ENCODE assay signal across 7 cellular contexts in genomic region chr6:136647363-136647763, GRCh38.
DNase-seq lines count a peak whose midpoint lies in the region; ATAC-seq and TF ChIP-seq lines count a peak whose summit lies in the region.

No MANE protein-coding gene starts in this region.

- no peaks in the 10 kb centered on the region for H3K9me3 Mint-ChIP-seq in osteocyte (ENCODE audit: unreplicated experiment)

- ATAC-seq in GM19023 (IDR thresholded peaks at IDR 0.05; ENCODE audit: unreplicated experiment), result peak; percentile 71
- ATAC-seq in HG03095 (IDR thresholded peaks at IDR 0.05; ENCODE audit: unreplicated experiment), result peak; percentile 56
- ATAC-seq in heart left ventricle, result peak; percentile 15 to 72 (median 64)

- H3K4me3 Mint-ChIP-seq in osteocyte (ENCODE audit: unreplicated experiment), result no peak overlapping the region

- no peak for TF ChIP-seq POLR2A in heart left ventricle (IDR thresholded peaks at IDR 0.05)

- peak overlapping the region in 11 of 12 donors; percentile 10 to 76 (median 48) for H3K27ac ChIP-seq in heart left ventricle

- H3K4me3 ChIP-seq in heart left ventricle, result no peak overlapping the region

- no peaks in the 10 kb centered on the region for H3K27me3 Mint-ChIP-seq in osteocyte (ENCODE audit: unreplicated experiment)

- H3K9me3 ChIP-seq in heart left ventricle, result no peaks in the 10 kb centered on the region

- no peaks in the 10 kb centered on the region for H3K36me3 Mint-ChIP-seq in osteocyte (ENCODE audit: unreplicated experiment)

- peaks cover 0 to 32% (median 2%) of the 10 kb centered on the region in 9 donors for H3K36me3 ChIP-seq in heart left ventricle

- no peaks in the 10 kb centered on the region for H3K27me3 ChIP-seq in heart left ventricle

- DNase-seq in activated CD8-positive, alpha-beta memory T cell treated with anti-CD3 and anti-CD28 coated beads for 4 hours (ENCODE audit: low read depth in 2 of 2), result peak; percentile 2 to 4
- peak in 2 of 5 donors; percentile 29 to 38 for DNase-seq in heart left ventricle
- DNase-seq in stimulated activated CD8-positive, alpha-beta memory T cell treated with anti-CD3 and anti-CD28 coated beads, Interleukin-4, amount 100 ng/mL, for 24 hours (ENCODE audit: low read depth), result peak; percentile 4
- no peak for DNase-seq in retina
- no peak for DNase-seq in osteocyte (ENCODE audit: extremely low spot score, unreplicated experiment)

- TF ChIP-seq CTCF in heart left ventricle (IDR thresholded peaks at IDR 0.05) (no peak), osteocyte (IDR thresholded peaks at IDR 0.05) (no peak)

- H3K4me1 ChIP-seq in heart left ventricle, result peaks cover 0 to 51% (median 23%) of the 10 kb centered on the region in 12 donors

- intact Hi-C loops in heart left ventricle (cut with DNase I), result no loop called here

- no peak overlapping the region for H3K27ac Mint-ChIP-seq in osteocyte (ENCODE audit: unreplicated experiment)

- H3K4me1 Mint-ChIP-seq in osteocyte (ENCODE audit: unreplicated experiment), result peaks cover 2% of the 10 kb centered on the region

- WGBS in heart left ventricle, 4 donors, result 21 to 31% (median 26%) methylated on average over 8 of the region's 8 CpGs

Comparison
In these comparisons a context has a peak if more than half of its experiments do, and no peak if none do; other contexts are left out.
1. DNase-seq: peak in activated CD8-positive, alpha-beta memory T cell treated with anti-CD3 and anti-CD28 coated beads for 4 hours (2 of 2) and stimulated activated CD8-positive, alpha-beta memory T cell treated with anti-CD3 and anti-CD28 coated beads, Interleukin-4, amount 100 ng/mL, for 24 hours (single experiment); none in retina (single experiment) and osteocyte (single experiment).
2. Peak in every context shown above with its lines, with median percentiles within 50 percentile points of each other: ATAC-seq.